2 cellular contexts compared by ENCODE assay signal in the genomic region with DNA sequence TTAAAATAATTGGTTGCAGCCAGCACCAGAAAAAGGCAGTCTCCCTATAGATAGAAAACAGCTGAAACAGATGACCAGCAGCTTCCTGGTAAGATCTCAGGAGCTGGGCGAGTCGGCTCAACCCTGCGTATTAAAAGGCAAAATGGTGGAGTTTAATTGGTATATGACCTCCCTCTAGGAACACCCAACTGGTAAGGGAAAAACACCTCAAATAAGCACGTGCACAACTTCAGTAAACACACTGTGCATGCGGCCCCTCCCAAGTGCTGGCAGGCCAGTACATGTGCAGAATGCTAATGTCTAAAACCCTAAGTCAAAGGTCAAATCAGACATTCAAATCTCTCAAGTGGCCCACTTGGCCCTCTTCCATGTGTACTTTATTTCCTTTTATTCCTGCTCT.
TF ChIP-seq lines count a peak whose summit lies in the region.

No MANE protein-coding gene starts in this region.

TF ChIP-seq in IMR-90, 13 proteins besides CTCF, POLR2A, EP300 and RAD21:
- TF ChIP-seq, protein P1, sequence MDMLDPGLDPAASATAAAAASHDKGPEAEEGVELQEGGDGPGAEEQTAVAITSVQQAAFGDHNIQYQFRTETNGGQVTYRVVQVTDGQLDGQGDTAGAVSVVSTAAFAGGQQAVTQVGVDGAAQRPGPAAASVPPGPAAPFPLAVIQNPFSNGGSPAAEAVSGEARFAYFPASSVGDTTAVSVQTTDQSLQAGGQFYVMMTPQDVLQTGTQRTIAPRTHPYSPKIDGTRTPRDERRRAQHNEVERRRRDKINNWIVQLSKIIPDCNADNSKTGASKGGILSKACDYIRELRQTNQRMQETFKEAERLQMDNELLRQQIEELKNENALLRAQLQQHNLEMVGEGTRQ (IDR thresholded peaks at IDR 0.05; ENCODE audit: low read depth, low read length) = no peak
- no peak for TF ChIP-seq MAZ (IDR thresholded peaks at IDR 0.05; ENCODE audit: borderline replicate concordance, low read depth, low read length)
- no peak for TF ChIP-seq CHD1 (IDR thresholded peaks at IDR 0.05; ENCODE audit: low read depth, low read length)
- no peak for TF ChIP-seq SMC3 (IDR thresholded peaks at IDR 0.05; ENCODE audit: low read depth, low read length)
- TF ChIP-seq FOS (IDR thresholded peaks at IDR 0.05; ENCODE audit: low read depth, low read length) = no peak
- no peak for TF ChIP-seq MXI1 (IDR thresholded peaks at IDR 0.05; ENCODE audit: borderline replicate concordance, low read depth, low read length)
- TF ChIP-seq RCOR1 (IDR thresholded peaks at IDR 0.05; ENCODE audit: insufficient replicate concordance, low read length) = no peak
- no peak for TF ChIP-seq MAFK (IDR thresholded peaks at IDR 0.05; ENCODE audit: low read depth, low read length)
- no peak for TF ChIP-seq ELK1 (IDR thresholded peaks at IDR 0.05; ENCODE audit: borderline replicate concordance, low read depth, low read length)
- no peak for TF ChIP-seq RFX5 (IDR thresholded peaks at IDR 0.05; ENCODE audit: low read depth, low read length)
- TF ChIP-seq BHLHE40 (IDR thresholded peaks at IDR 0.05; ENCODE audit: low read depth, low read length) = no peak
- no peak for TF ChIP-seq NFE2L2 (IDR thresholded peaks at IDR 0.05; ENCODE audit: low read depth, low read length)
- TF ChIP-seq CEBPB (IDR thresholded peaks at IDR 0.05; ENCODE audit: low read depth, low read length) = no peak

TF ChIP-seq in HepG2, 621 proteins besides CTCF, POLR2A, EP300 and RAD21:
- TF ChIP-seq, protein P2, sequence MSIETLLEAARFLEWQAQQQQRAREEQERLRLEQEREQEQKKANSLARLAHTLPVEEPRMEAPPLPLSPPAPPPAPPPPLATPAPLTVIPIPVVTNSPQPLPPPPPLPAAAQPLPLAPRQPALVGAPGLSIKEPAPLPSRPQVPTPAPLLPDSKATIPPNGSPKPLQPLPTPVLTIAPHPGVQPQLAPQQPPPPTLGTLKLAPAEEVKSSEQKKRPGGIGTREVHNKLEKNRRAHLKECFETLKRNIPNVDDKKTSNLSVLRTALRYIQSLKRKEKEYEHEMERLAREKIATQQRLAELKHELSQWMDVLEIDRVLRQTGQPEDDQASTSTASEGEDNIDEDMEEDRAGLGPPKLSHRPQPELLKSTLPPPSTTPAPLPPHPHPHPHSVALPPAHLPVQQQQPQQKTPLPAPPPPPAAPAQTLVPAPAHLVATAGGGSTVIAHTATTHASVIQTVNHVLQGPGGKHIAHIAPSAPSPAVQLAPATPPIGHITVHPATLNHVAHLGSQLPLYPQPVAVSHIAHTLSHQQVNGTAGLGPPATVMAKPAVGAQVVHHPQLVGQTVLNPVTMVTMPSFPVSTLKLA (IDR thresholded peaks at IDR 0.05) = peak; percentile 41
- no peak for TF ChIP-seq ZNF180 (CRISPR knock-in tag; IDR thresholded peaks at IDR 0.05; ENCODE audit: borderline replicate concordance, low read depth)
